Comparison of ENCODE assay signal across 26 cellular contexts in genomic region chr16:83579027-83579426, GRCh38.
DNase-seq lines count a peak whose midpoint lies in the region; ATAC-seq and FAIRE-seq lines count a peak whose summit lies in the region.
"Had no signal": no experiment of that assay in that cellular context is flagged by ENCODE, and none has a peak within 500 bp of the region (broad histone marks: within the 10 kb centered on the region; RNA-seq: fewer than 3 reads in every experiment).

No MANE protein-coding gene starts in this region.

- DNase-seq in HTR-8/SVneo (ENCODE audit: insufficient read length, low spot score) (no peak), kidney tubule cell (ENCODE audit: low spot score) (peak; percentile 55)
- DNase-seq in activated T-cell treated with anti-CD3 and anti-CD28 coated beads, Interleukin-2, amount 50 U/mL, for 1 hour: no peak
- DNase-seq: 8988T; AML-193; BE2C; C1 segment of cervical spinal cord; Caco-2; Calu3; CD4-positive, alpha-beta memory T cell; CD4-positive, alpha-beta T cell; CD4-positive, CD25-positive, alpha-beta regulatory T cell; CD8-positive, alpha-beta memory T cell; CD8-positive, alpha-beta T cell; COR-L47; DMS 273 treated with DMSO at 0.1 percent for 48 hours; DMS153; DMS53; DMS79; DMS79 treated with DMSO at 0.1 percent for 48 hours; DND-41; EL had no signal

- ATAC-seq in HG02759 (IDR thresholded peaks at IDR 0.05; ENCODE audit: unreplicated experiment): no peak
- ATAC-seq: A549; CD8-positive, alpha-beta T cell had no signal

- peak; percentile 70 for FAIRE-seq in HTR-8/SVneo (lab: Jason Lieb, UNC)
- FAIRE-seq: A204.1, A549, D721Med had no signal
